ENCODE assay signal across 1 cellular context in the genomic region with DNA sequence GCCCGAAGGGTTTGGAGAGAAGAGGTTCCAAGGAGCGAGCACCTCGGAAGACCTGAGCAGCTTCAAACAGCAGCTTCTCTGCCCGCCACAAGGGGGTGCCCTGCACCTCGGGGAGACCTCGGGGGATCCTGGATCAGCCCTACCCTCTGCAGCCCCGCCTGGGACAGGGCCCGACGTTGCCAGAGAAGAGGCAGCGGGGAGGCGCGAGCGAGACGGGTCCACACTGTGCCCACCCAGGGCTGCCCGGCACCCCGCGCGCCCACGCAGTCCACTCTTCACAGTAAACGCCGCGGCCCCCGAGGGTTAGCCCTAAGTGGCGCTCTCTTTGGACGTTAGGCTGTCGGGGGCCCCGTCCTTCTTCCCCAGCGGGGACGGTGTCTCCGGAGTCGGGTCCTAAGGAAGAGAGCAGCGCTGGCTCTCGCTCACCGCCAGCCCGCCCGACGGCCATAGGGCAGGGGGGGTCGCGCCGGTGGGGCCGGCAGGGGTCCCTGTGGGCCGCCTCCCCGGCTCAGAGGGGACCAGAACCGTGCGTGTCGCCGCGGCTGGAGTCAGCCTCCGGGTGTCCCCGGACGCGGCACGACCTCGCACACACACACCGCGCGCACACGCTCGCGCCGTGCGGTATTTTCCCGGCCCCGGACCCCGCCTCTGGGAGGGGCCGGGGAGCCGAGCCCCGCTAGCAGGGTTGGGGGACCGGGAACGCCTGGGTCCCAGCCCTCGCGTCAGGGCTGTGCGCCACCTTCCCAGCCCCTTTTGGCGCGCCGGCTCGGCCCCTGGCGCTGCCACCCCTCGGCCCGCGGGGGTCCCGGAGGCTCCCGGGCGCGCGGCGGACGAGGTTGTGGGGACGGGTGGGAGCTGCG.
TF ChIP-seq lines count a peak whose summit lies in the region.

No MANE protein-coding gene starts in this region.

TF ChIP-seq in HepG2, 621 proteins besides CTCF, POLR2A, EP300 and RAD21 (continued from another document and continues in another):
- TF ChIP-seq, protein P1, sequence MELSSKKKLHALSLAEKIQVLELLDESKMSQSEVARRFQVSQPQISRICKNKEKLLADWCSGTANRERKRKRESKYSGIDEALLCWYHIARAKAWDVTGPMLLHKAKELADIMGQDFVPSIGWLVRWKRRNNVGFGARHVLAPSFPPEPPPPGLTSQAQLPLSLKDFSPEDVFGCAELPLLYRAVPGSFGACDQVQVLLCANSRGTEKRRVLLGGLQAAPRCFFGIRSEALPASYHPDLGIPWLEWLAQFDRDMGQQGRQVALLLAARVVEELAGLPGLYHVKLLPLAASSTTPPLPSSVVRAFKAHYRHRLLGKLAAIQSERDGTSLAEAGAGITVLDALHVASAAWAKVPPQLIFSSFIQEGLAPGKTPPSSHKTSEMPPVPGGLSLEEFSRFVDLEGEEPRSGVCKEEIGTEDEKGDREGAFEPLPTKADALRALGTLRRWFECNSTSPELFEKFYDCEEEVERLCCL (CRISPR knock-in tag; IDR thresholded peaks at IDR 0.05; ENCODE audit: borderline replicate concordance): 0 out of 2 replicates have a peak, but pooled peaks have one; percentile 29
- TF ChIP-seq ZNF333 (CRISPR knock-in tag; IDR thresholded peaks at IDR 0.05; ENCODE audit: borderline replicate concordance) (peak; percentile 97), HOXA3 (CRISPR knock-in tag; IDR thresholded peaks at IDR 0.05) (peak; percentile 34), ZNF747 (CRISPR knock-in tag; IDR thresholded peaks at IDR 0.05; ENCODE audit: borderline replicate concordance) (no peak), RFXAP (CRISPR knock-in tag; IDR thresholded peaks at IDR 0.05; ENCODE audit: borderline replicate concordance) (0 out of 2 replicates have a peak, but pooled peaks have one; percentile 36), MBNL3 (CRISPR knock-in tag; conservative IDR thresholded peaks at IDR 0.05) (no peak), THAP9 (CRISPR knock-in tag; IDR thresholded peaks at IDR 0.05; ENCODE audit: borderline replicate concordance) (0 out of 2 replicates have a peak, but pooled peaks have one; percentile 54), ZFP36 (IDR thresholded peaks at IDR 0.05; ENCODE audit: borderline replicate concordance, low read depth, low read length, partially characterized antibody) (no peak), ZNF720 (CRISPR knock-in tag; IDR thresholded peaks at IDR 0.05) (no peak), ZNF607 (CRISPR knock-in tag; IDR thresholded peaks at IDR 0.05; ENCODE audit: borderline replicate concordance) (peak; percentile 22; the same call in 1 of the 2 replicates), SRY (CRISPR knock-in tag; IDR thresholded peaks at IDR 0.05) (no peak), ZNF691 (CRISPR knock-in tag; IDR thresholded peaks at IDR 0.05; ENCODE audit: borderline replicate concordance, low read depth) (peak; percentile 57; the same call in 1 of the 2 replicates), NR0B2 (CRISPR knock-in tag; IDR thresholded peaks at IDR 0.05) (peak; percentile 88; the same call in 1 of the 2 replicates), PATZ1 (CRISPR knock-in tag; IDR thresholded peaks at IDR 0.05) (peak; percentile 66; the same call in 1 of the 2 replicates), JUND (CRISPR knock-in tag; IDR thresholded peaks at IDR 0.05) (no peak), KAT8 (CRISPR knock-in tag; IDR thresholded peaks at IDR 0.05) (0 out of 2 replicates have a peak, but pooled peaks have one; percentile 29), YEATS4 (CRISPR knock-in tag; IDR thresholded peaks at IDR 0.05; ENCODE audit: borderline replicate concordance) (peak; percentile 11; the same call in 1 of the 2 replicates), CCAR2 (optimal IDR thresholded peaks at IDR 0.05; ENCODE audit: low read depth, low read length) (no peak), SATB2 (CRISPR knock-in tag; IDR thresholded peaks at IDR 0.05) (no peak), ZNF777 (CRISPR knock-in tag; IDR thresholded peaks at IDR 0.05) (peak; percentile 98), RARA (CRISPR knock-in tag; IDR thresholded peaks at IDR 0.05) (0 out of 2 replicates have a peak, but pooled peaks have one; percentile 26), ZNF839 (CRISPR knock-in tag; IDR thresholded peaks at IDR 0.05; ENCODE audit: borderline replicate concordance) (peak; percentile 75; the same call in 1 of the 2 replicates), GABPA (IDR thresholded peaks at IDR 0.05; ENCODE audit: low read depth, low read length) (no peak), GABPA (CRISPR knock-in tag; IDR thresholded peaks at IDR 0.05; ENCODE audit: low read depth) (no peak), ZFP36L2 (CRISPR knock-in tag; IDR thresholded peaks at IDR 0.05) (0 out of 2 replicates have a peak, but pooled peaks have one; percentile 43), DDIT3 (CRISPR knock-in tag; IDR thresholded peaks at IDR 0.05) (no peak), CSRNP2 (CRISPR knock-in tag; conservative IDR thresholded peaks at IDR 0.05; ENCODE audit: low read depth) (no peak), HMGXB4 (CRISPR knock-in tag; IDR thresholded peaks at IDR 0.05; ENCODE audit: borderline replicate concordance in 1 of 2, low read depth in 1 of 2) (peak; percentile 65 to 80), KDM2A (CRISPR knock-in tag; IDR thresholded peaks at IDR 0.05; ENCODE audit: borderline replicate concordance, low read depth) (peak; percentile 74; the same call in 1 of the 2 replicates), ZNF225 (CRISPR knock-in tag; IDR thresholded peaks at IDR 0.05) (peak; percentile 91; the same call in 1 of the 2 replicates), ZNF574 (CRISPR knock-in tag; IDR thresholded peaks at IDR 0.05) (peak; percentile 34; the same call in 1 of the 2 replicates), BORCS8-MEF2B (CRISPR knock-in tag; IDR thresholded peaks at IDR 0.05) (peak; percentile 67; the same call in 1 of the 2 replicates), CAMTA2 (CRISPR knock-in tag; IDR thresholded peaks at IDR 0.05; ENCODE audit: borderline replicate concordance) (peak; percentile 75; the same call in 1 of the 2 replicates), KMT2A (CRISPR knock-in tag; IDR thresholded peaks at IDR 0.05) (0 out of 2 replicates have a peak, but pooled peaks have one; percentile 45), GABPB1 (CRISPR knock-in tag; IDR thresholded peaks at IDR 0.05) (peak; percentile 52; the same call in 1 of the 2 replicates)
- TF ChIP-seq, protein P2, sequence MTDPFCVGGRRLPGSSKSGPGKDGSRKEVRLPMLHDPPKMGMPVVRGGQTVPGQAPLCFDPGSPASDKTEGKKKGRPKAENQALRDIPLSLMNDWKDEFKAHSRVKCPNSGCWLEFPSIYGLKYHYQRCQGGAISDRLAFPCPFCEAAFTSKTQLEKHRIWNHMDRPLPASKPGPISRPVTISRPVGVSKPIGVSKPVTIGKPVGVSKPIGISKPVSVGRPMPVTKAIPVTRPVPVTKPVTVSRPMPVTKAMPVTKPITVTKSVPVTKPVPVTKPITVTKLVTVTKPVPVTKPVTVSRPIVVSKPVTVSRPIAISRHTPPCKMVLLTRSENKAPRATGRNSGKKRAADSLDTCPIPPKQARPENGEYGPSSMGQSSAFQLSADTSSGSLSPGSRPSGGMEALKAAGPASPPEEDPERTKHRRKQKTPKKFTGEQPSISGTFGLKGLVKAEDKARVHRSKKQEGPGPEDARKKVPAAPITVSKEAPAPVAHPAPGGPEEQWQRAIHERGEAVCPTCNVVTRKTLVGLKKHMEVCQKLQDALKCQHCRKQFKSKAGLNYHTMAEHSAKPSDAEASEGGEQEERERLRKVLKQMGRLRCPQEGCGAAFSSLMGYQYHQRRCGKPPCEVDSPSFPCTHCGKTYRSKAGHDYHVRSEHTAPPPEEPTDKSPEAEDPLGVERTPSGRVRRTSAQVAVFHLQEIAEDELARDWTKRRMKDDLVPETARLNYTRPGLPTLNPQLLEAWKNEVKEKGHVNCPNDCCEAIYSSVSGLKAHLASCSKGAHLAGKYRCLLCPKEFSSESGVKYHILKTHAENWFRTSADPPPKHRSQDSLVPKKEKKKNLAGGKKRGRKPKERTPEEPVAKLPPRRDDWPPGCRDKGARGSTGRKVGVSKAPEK (CRISPR knock-in tag; IDR thresholded peaks at IDR 0.05; ENCODE audit: borderline replicate concordance): 0 out of 2 replicates have a peak, but pooled peaks have one; percentile 73
